In the genomic region with DNA sequence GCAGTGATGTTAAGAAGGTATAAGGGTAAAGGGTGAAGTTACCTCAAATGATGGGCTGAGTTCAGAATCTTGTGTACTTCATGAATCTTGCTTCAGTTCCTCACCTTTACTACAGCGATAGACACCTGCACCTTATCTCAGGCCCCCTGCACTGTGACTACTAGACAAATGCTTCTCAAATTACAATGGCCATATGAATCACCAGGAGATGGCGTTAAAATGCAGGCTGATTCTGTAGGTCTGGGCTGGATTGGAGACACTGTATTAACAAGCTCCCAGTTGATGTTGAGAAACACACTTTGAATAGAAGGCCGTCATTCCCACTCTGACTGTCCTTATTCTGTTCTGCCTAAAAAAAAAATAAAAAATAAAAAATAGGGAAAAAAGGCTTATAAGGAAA, we compare ENCODE assay signal across 9 cellular contexts. TPM values are rescaled to one million over a fixed set of nuclear protein-coding genes. Genes with fewer than 3 reads are reported as not detected.
DNase-seq lines count a peak whose midpoint lies in the region; ATAC-seq and TF ChIP-seq lines count a peak whose summit lies in the region.
"Had no signal": no experiment of that assay in that cellular context is flagged by ENCODE, and none has a peak within 500 bp of the region (broad histone marks: within the 10 kb centered on the region; RNA-seq: fewer than 3 reads in every experiment).

No MANE protein-coding gene starts in this region.

- DNase-seq in HAP-1 (ENCODE audit: low spot score in 2 of 2) (peak; percentile 41 to 65), NCI-H345 treated with DMSO at 0.1 percent for 48 hours (lab: John Stamatoyannopoulos, UW; ENCODE audit: unreplicated experiment) (peak; percentile 9), dermis microvascular lymphatic vessel endothelial cell (ENCODE audit: low read depth in 2 of 2) (peak; percentile 28 to 32), progenitor cell of endocrine pancreas (ENCODE audit: low spot score, unreplicated experiment) (no peak), prostate gland (ENCODE audit: low spot score) (no peak), COLO829 (ENCODE audit: low spot score) (no peak), tibial artery (no peak)

- 64% methylated on average over 3 of the region's 3 CpGs for WGBS in prostate gland

- in situ Hi-C loops in HAP-1 (cut with MboI; ENCODE audit: low sequenced_read_pairs) = no loop called here

- H3K27ac ChIP-seq in prostate gland (no peak overlapping the region), tibial artery (no peak overlapping the region)
- H3K27ac ChIP-seq: HL-60 had no signal

- H3K36me3 ChIP-seq in HAP-1 (replicated peaks) (peaks cover 88% of the 10 kb centered on the region), prostate gland (no peaks in the 10 kb centered on the region), tibial artery (peaks cover 63 to 85% (median 79%) of the 10 kb centered on the region in 3 donors)

- H3K4me1 Mint-ChIP-seq in progenitor cell of endocrine pancreas (ENCODE audit: low read depth) = no peaks in the 10 kb centered on the region

- no peak for TF ChIP-seq POLR2A in prostate gland (IDR thresholded peaks at IDR 0.05)

- TF ChIP-seq CTCF in progenitor cell of endocrine pancreas (IDR thresholded peaks at IDR 0.05; ENCODE audit: unreplicated experiment) (peak; percentile 48), prostate gland (IDR thresholded peaks at IDR 0.05) (peak in 2 of 4 experiments; percentile 19 to 44), tibial artery (IDR thresholded peaks at IDR 0.05) (peak in 1 of 2 experiments; percentile 16)

- H3K4me3 ChIP-seq in HAP-1 = no peak overlapping the region
- no peak overlapping the region for H3K4me3 ChIP-seq in prostate gland
- no peak overlapping the region for H3K4me3 ChIP-seq in tibial artery

- H3K9me3 ChIP-seq in HAP-1 = no peaks in the 10 kb centered on the region
- no peaks in the 10 kb centered on the region for H3K9me3 ChIP-seq in prostate gland
- no peaks in the 10 kb centered on the region for H3K9me3 ChIP-seq in tibial artery

- peaks cover 15% of the 10 kb centered on the region for H3K4me1 ChIP-seq in HAP-1
- H3K4me1 ChIP-seq in prostate gland (replicated peaks) = no peaks in the 10 kb centered on the region
- no peaks in the 10 kb centered on the region for H3K4me1 ChIP-seq in tibial artery

- H3K27me3 ChIP-seq in HAP-1 (ENCODE audit: low read depth) = no peaks in the 10 kb centered on the region
- H3K27me3 ChIP-seq in prostate gland (replicated peaks; ENCODE audit: insufficient read depth) = no peaks in the 10 kb centered on the region
- no peaks in the 10 kb centered on the region for H3K27me3 ChIP-seq in tibial artery

- H3K4me3 Mint-ChIP-seq in progenitor cell of endocrine pancreas (ENCODE audit: low read depth) = no peak overlapping the region

- no peaks in the 10 kb centered on the region for H3K9me3 Mint-ChIP-seq in progenitor cell of endocrine pancreas (ENCODE audit: low read depth)

- intact Hi-C loops in prostate gland (cut with DNase I) = loop anchor here (10.0 kb wide), 1 partner anchor 464 kb away; the partner anchor contains the start of gene RXFP3
- intact Hi-C loops in tibial artery (cut with DNase I; ENCODE audit: low total_unique reads) = no loop called here

- no peak overlapping the region for H3K27ac Mint-ChIP-seq in progenitor cell of endocrine pancreas

- no peak for ATAC-seq in GM21423 (IDR thresholded peaks at IDR 0.05; ENCODE audit: unreplicated experiment)

- H3K27me3 Mint-ChIP-seq in progenitor cell of endocrine pancreas = no peaks in the 10 kb centered on the region

- peaks cover 40% of the 10 kb centered on the region for H3K36me3 Mint-ChIP-seq in progenitor cell of endocrine pancreas (ENCODE audit: insufficient read depth)

RNA-seq across cellular contexts. Expression of gene TARS1, which starts 29.8 kb away (rescaled TPM):
- total RNA-seq in dermis microvascular lymphatic vessel endothelial cell = 101 and 149 TPM in 2 replicates
- 161 and 168 TPM in 2 replicates for total RNA-seq in progenitor cell of endocrine pancreas
- total RNA-seq in prostate gland = 10 to 100 TPM; 27.4 to 65.9 TPM

Comparison
In these comparisons a context has a peak if more than half of its experiments do, and no peak if none do; other contexts are left out.
1. DNase-seq: peak in HAP-1 (2 of 2), NCI-H345 treated with DMSO at 0.1 percent for 48 hours (single experiment) and dermis microvascular lymphatic vessel endothelial cell (2 of 2); none in progenitor cell of endocrine pancreas (single experiment), prostate gland (single experiment), COLO829 (single experiment) and tibial artery (0 of 2).